In genomic region chr7:55420535-55420934, GRCh38 we compare ENCODE assay signal across 16 cellular contexts. TPM values are rescaled to one million over a fixed set of nuclear protein-coding genes. Genes with fewer than 3 reads are reported as not detected.
A peak's percentile ranks its signal among the peaks of the same experiment; 100 is the strongest.
DNase-seq lines count a peak whose midpoint lies in the region; ATAC-seq, FAIRE-seq and TF ChIP-seq lines count a peak whose summit lies in the region.
"Had no signal": no experiment of that assay in that cellular context is flagged by ENCODE, and none has a peak within 500 bp of the region (broad histone marks: within the 10 kb centered on the region; RNA-seq: fewer than 3 reads in every experiment).

No MANE protein-coding gene starts in this region.

- H3K4me1 ChIP-seq in fibroblast of lung (ENCODE audit: control insufficient read depth, extremely low read depth, insufficient read depth, low read length) (peaks cover 12% of the 10 kb centered on the region), smooth muscle cell (ENCODE audit: low read depth) (peaks cover 14% of the 10 kb centered on the region), colonic mucosa (no peaks in the 10 kb centered on the region)

- ATAC-seq in HG03039 (IDR thresholded peaks at IDR 0.05; ENCODE audit: unreplicated experiment) (no peak), GM21717 (IDR thresholded peaks at IDR 0.05; ENCODE audit: unreplicated experiment) (no peak)
- ATAC-seq: CD8-positive, alpha-beta T cell; left ventricle myocardium superior had no signal

- no peak for TF ChIP-seq CTCF in fibroblast of lung (conservative IDR thresholded peaks at IDR 0.05 in 1 of 2, IDR thresholded peaks at IDR 0.05 in 1 of 2; ENCODE audit: low read depth in 1 of 2, low read length in 2 of 2)
- TF ChIP-seq CTCF in smooth muscle cell (IDR thresholded peaks at IDR 0.05; ENCODE audit: borderline replicate concordance, insufficient read depth, poor library complexity, severe bottlenecking) = no peak
- no peak for TF ChIP-seq CTCF in colonic mucosa (IDR thresholded peaks at IDR 0.05)

- H3K4me2 ChIP-seq in fibroblast of lung (ENCODE audit: extremely low read depth, insufficient read depth, low read length) (no peak overlapping the region), smooth muscle cell (peak overlapping the region; percentile 58)

- H3K27ac ChIP-seq in fibroblast of lung (ENCODE audit: insufficient read depth, low read length) (no peak overlapping the region), smooth muscle cell (ENCODE audit: low read depth) (peak overlapping the region; percentile 79), colonic mucosa (no peak overlapping the region)
- H3K27ac ChIP-seq: RWPE1 had no signal

- intact Hi-C loops in colonic mucosa (cut with DNase I) = no loop called here

- DNase-seq in DMS53 (lab: John Stamatoyannopoulos, UW) = peak; percentile 53
- DNase-seq in DMS53 treated with DMSO at 0.1 percent for 48 hours (lab: John Stamatoyannopoulos, UW; ENCODE audit: unreplicated experiment) = no peak
- DNase-seq in RCC 7860 (ENCODE audit: low spot score) = peak; percentile 16
- peak; percentile 13 to 68 for DNase-seq in fibroblast of lung (ENCODE audit: low read depth in 2 of 2)
- no peak for DNase-seq in smooth muscle cell (lab: John Stamatoyannopoulos, UW; ENCODE audit: unreplicated experiment)
- DNase-seq in colonic mucosa = no peak
- DNase-seq: activated gamma-delta T cell; CD8-positive, alpha-beta T cell; KBM-7; left ventricle myocardium superior; T-helper 9 cell had no signal

- H3K36me3 ChIP-seq in fibroblast of lung (ENCODE audit: control insufficient read depth, insufficient read depth, low read length) = no peaks in the 10 kb centered on the region
- no peaks in the 10 kb centered on the region for H3K36me3 ChIP-seq in smooth muscle cell (ENCODE audit: low read depth)
- no peaks in the 10 kb centered on the region for H3K36me3 ChIP-seq in colonic mucosa

- H3K9me3 ChIP-seq in fibroblast of lung (ENCODE audit: control insufficient read depth, insufficient read depth, low read depth, low read length) = no peaks in the 10 kb centered on the region
- H3K9me3 ChIP-seq in smooth muscle cell (replicated peaks; ENCODE audit: low read depth) = no peaks in the 10 kb centered on the region
- no peaks in the 10 kb centered on the region for H3K9me3 ChIP-seq in colonic mucosa

- no peak overlapping the region for H3K4me3 ChIP-seq in fibroblast of lung (replicated peaks in 1 of 4; ENCODE audit: control extremely low read depth in 1 of 4, insufficient read depth in 1 of 4, low read depth in 3 of 4, low read length in 4 of 4)
- no peak overlapping the region for H3K4me3 ChIP-seq in smooth muscle cell
- H3K4me3 ChIP-seq in colonic mucosa = no peak overlapping the region

- H3K27me3 ChIP-seq in fibroblast of lung (ENCODE audit: control insufficient read depth, insufficient read depth, low read length) (no peaks in the 10 kb centered on the region), smooth muscle cell (ENCODE audit: low read depth) (no peaks in the 10 kb centered on the region), colonic mucosa (no peaks in the 10 kb centered on the region)

- H3K9ac ChIP-seq in fibroblast of lung (ENCODE audit: insufficient read depth, low read length) (no peak overlapping the region), smooth muscle cell (ENCODE audit: low read depth) (no peak overlapping the region), colonic mucosa (ENCODE audit: low read depth in 2 of 2, low read length in 2 of 2) (no peak overlapping the region)

- no peak for FAIRE-seq in RCC 7860 (lab: Jason Lieb, UNC)
- FAIRE-seq: bronchial epithelial cell, endothelial cell of umbilical vein had no signal

- no peaks in the 10 kb centered on the region for H3F3A ChIP-seq in smooth muscle cell (ENCODE audit: low read depth)

- no peaks in the 10 kb centered on the region for H4K20me1 ChIP-seq in fibroblast of lung (ENCODE audit: control insufficient read depth, extremely low read depth, insufficient read depth, low read length)
- peaks cover 3% of the 10 kb centered on the region for H4K20me1 ChIP-seq in smooth muscle cell (ENCODE audit: low read depth)

- no peak overlapping the region for H2AFZ ChIP-seq in fibroblast of lung (ENCODE audit: low read length)
- H2AFZ ChIP-seq in smooth muscle cell (ENCODE audit: low read depth) = no peak overlapping the region

- H3K79me2 ChIP-seq in fibroblast of lung (ENCODE audit: control insufficient read depth, insufficient read depth, low read length) (no peaks in the 10 kb centered on the region), smooth muscle cell (ENCODE audit: low read depth) (peaks cover 3% of the 10 kb centered on the region)

- 21% methylated on average over 3 of the region's 3 CpGs for WGBS in smooth muscle cell (ENCODE audit: low lambda C conversion rate)

RNA-seq across cellular contexts. Expression of gene LANCL2, which starts 55.4 kb away (rescaled TPM):
- total RNA-seq in fibroblast of lung (4.4 and 8.9 TPM in 2 replicates), smooth muscle cell (9.4 and 16.1 TPM in 2 replicates), colonic mucosa (10 to 100 TPM; 16.2 to 17.8 TPM)
- polyA plus RNA-seq in fibroblast of lung (15.0 and 22.7 TPM in 2 replicates), smooth muscle cell (15.6 and 17.4 TPM in 2 replicates)
- polyA plus RNA-seq in fibroblast of lung (2012) = 13.7 and 22.3 TPM in 2 replicates
- polyA minus RNA-seq in fibroblast of lung (ENCODE audit: low replicate concordance) = 9.5 and 26.7 TPM in 2 replicates

Comparison
In these comparisons a context has a peak if more than half of its experiments do, and no peak if none do; other contexts are left out.
1. DNase-seq: peak in DMS53 (single experiment), RCC 7860 (single experiment) and fibroblast of lung (2 of 2); none in DMS53 treated with DMSO at 0.1 percent for 48 hours (single experiment), smooth muscle cell (single experiment) and colonic mucosa (single experiment).